10 cellular contexts compared by ENCODE assay signal in genomic region chr12:1272132-1272531, GRCh38.
"Had no signal": no experiment of that assay in that cellular context is flagged by ENCODE, and none has a peak within 500 bp of the region (broad histone marks: within the 10 kb centered on the region; RNA-seq: fewer than 3 reads in every experiment).

No MANE protein-coding gene starts in this region.

- H3K4me3 Mint-ChIP-seq: nephron progenitor cell had no signal

- DNase-seq: activated effector memory CD4-positive, alpha-beta T cell treated with Interleukin-2 at 50 U/mL for 16 hours; foreskin keratinocyte; mucosa of descending colon; nephron progenitor cell; sigmoid colon; stimulated activated CD4-positive, alpha-beta T cell treated with anti-CD3 and anti-CD28 coated beads, Interleukin-4, amount 100 ng/mL, for 1 hour; thyroid gland; uterus had no signal

- H3K4me3 ChIP-seq: cardiac muscle cell, mucosa of descending colon, sigmoid colon, thyroid gland, uterus had no signal

- H3K36me3 ChIP-seq: cardiac muscle cell, sigmoid colon, uterus had no signal

- H3K9me3 ChIP-seq: mucosa of descending colon, sigmoid colon, thyroid gland, uterus had no signal

- H3K4me1 ChIP-seq: foreskin keratinocyte, sigmoid colon, thyroid gland, uterus had no signal

- FAIRE-seq: colon had no signal

- ATAC-seq: foreskin keratinocyte, mucosa of descending colon had no signal

- H3K27ac ChIP-seq: cardiac muscle cell, foreskin keratinocyte, sigmoid colon, thyroid gland, uterus had no signal

- H3K27me3 ChIP-seq: cardiac muscle cell, foreskin keratinocyte, sigmoid colon, thyroid gland, uterus had no signal

- H3K9me3 Mint-ChIP-seq: nephron progenitor cell had no signal

- H3K27ac Mint-ChIP-seq: nephron progenitor cell had no signal
